In genomic region chr3:52022323-52023100, GRCh38 we compare ENCODE assay signal across 9 cellular contexts. TPM values are rescaled to one million over a fixed set of nuclear protein-coding genes. Genes with fewer than 3 reads are reported as not detected.
DNase-seq lines count a peak whose midpoint lies in the region; ATAC-seq and TF ChIP-seq lines count a peak whose summit lies in the region.
"Had no signal": no experiment of that assay in that cellular context is flagged by ENCODE, and none has a peak within 500 bp of the region (broad histone marks: within the 10 kb centered on the region; RNA-seq: fewer than 3 reads in every experiment).

No MANE protein-coding gene starts in this region.

- no peak overlapping the region for H3K4me3 ChIP-seq in dorsolateral prefrontal cortex
- H3K4me3 ChIP-seq in sigmoid colon: no peak overlapping the region

- no peak for TF ChIP-seq POLR2A in sigmoid colon (IDR thresholded peaks at IDR 0.05)

- intact Hi-C loops in dorsolateral prefrontal cortex (cut with DNase I): no loop called here
- intact Hi-C loops in sigmoid colon (cut with DNase I): no loop called here

- H3K9me3 ChIP-seq in sigmoid colon: no peaks in the 10 kb centered on the region

- H3K27ac ChIP-seq in dorsolateral prefrontal cortex: peak overlapping the region in 54 of 59 donors; percentile 0 to 85 (median 66)
- H3K27ac ChIP-seq in sigmoid colon: peak overlapping the region in 3 of 4 donors; percentile 21 to 76 (median 44)

- ATAC-seq in HG03457 (IDR thresholded peaks at IDR 0.05; ENCODE audit: unreplicated experiment): no peak

- WGBS in sigmoid colon, 2 donors: 80 to 85% methylated on average over 20 of the region's 20 CpGs

- peak; percentile 35 for DNase-seq in LHCN-M2 (ENCODE audit: low read depth)
- DNase-seq in dorsolateral prefrontal cortex: peak in 4 of 10 donors; percentile 51 to 78 (median 61)
- no peak for DNase-seq in sigmoid colon
- DNase-seq in H4 (ENCODE audit: low spot score): no peak
- DNase-seq in activated naive CD4-positive, alpha-beta T cell treated with Interleukin-2 at 50 U/mL for 16 hours: no peak
- DNase-seq: activated naive CD4-positive, alpha-beta T cell treated with anti-CD3 and anti-CD28 coated beads, Interleukin-2, amount 10 ng/mL, durations not matched to agents 7 days and 5 days; erythroblast; NCI-H446 had no signal

- no peaks in the 10 kb centered on the region for H3K36me3 ChIP-seq in sigmoid colon

- peaks cover 0 to 23% (median 19%) of the 10 kb centered on the region in 4 donors for H3K4me1 ChIP-seq in sigmoid colon

- no peak for TF ChIP-seq CTCF in dorsolateral prefrontal cortex (IDR thresholded peaks at IDR 0.05 in 54 of 56, conservative IDR thresholded peaks at IDR 0.05 in 2 of 56; ENCODE audit: low read depth in 1 of 56, partially characterized antibody in 56 of 56)
- no peak for TF ChIP-seq CTCF in sigmoid colon (IDR thresholded peaks at IDR 0.05)

- no peaks in the 10 kb centered on the region for H3K27me3 ChIP-seq in dorsolateral prefrontal cortex
- no peaks in the 10 kb centered on the region for H3K27me3 ChIP-seq in sigmoid colon

- no peak for TF ChIP-seq EP300 in sigmoid colon (IDR thresholded peaks at IDR 0.05)

RNA-seq across cellular contexts. Expression of gene RPL29, which starts 26.8 kb away (rescaled TPM):
- total RNA-seq in LHCN-M2 (2014; rRNA removed) (1,243 and 1,634 TPM in 2 replicates), dorsolateral prefrontal cortex (100 to 1,000 TPM; 154 to 416 (median 290) TPM), sigmoid colon (1,000 to 10,000 TPM; 1,247 to 2,632 (median 2,024) TPM)
- polyA plus RNA-seq in LHCN-M2 (2012): 1,899 TPM
- polyA plus RNA-seq in sigmoid colon: 1,000 to 10,000 TPM; 1,880 to 2,993 (median 2,094) TPM
- 1,303 and 1,313 TPM in 2 replicates for total RNA-seq in H4 (2014; rRNA removed; shearing (Covaris generic))

RNA-seq across cellular contexts. Expression of gene DUSP7, which starts 33.9 kb away (rescaled TPM):
- total RNA-seq in LHCN-M2 (2014; rRNA removed): 15.3 and 15.7 TPM in 2 replicates
- polyA plus RNA-seq in LHCN-M2 (2012): 19.1 TPM
- total RNA-seq in dorsolateral prefrontal cortex: 10 to 100 TPM; 29.0 to 90.9 (median 44.8) TPM
- total RNA-seq in sigmoid colon: 1 to 10 TPM; 6.3 to 7.5 (median 7.0) TPM
- polyA plus RNA-seq in sigmoid colon: 1 to 10 TPM; 3.0 to 7.6 (median 4.2) TPM
- total RNA-seq in H4 (2014; rRNA removed; shearing (Covaris generic)): 4.3 and 6.2 TPM in 2 replicates

RNA-seq across cellular contexts. Expression of gene ACY1, which starts 39.2 kb away (rescaled TPM):
- total RNA-seq in LHCN-M2 (2014; rRNA removed) (60.4 and 75.4 TPM in 2 replicates), dorsolateral prefrontal cortex (10 to 100 TPM in 116 of 120 experiments, 1 to 10 TPM in 4; 8.1 to 33.2 (median 16.3) TPM), sigmoid colon (10 to 100 TPM in 3 of 4 donors, 1 to 10 TPM in 1; 1.4 to 25.3 (median 16.6) TPM)
- polyA plus RNA-seq in LHCN-M2 (2012): 48.2 TPM
- 100 to 1,000 TPM; 122 to 279 (median 146) TPM for polyA plus RNA-seq in sigmoid colon
- 35.6 and 41.7 TPM in 2 replicates for total RNA-seq in H4 (2014; rRNA removed; shearing (Covaris generic))

RNA-seq across cellular contexts. Expression of gene ABHD14A, which starts 47.6 kb away (rescaled TPM):
- total RNA-seq in LHCN-M2 (2014; rRNA removed): 23.1 and 30.7 TPM in 2 replicates
- polyA plus RNA-seq in LHCN-M2 (2012): 25.8 TPM
- total RNA-seq in dorsolateral prefrontal cortex: 10 to 100 TPM; 31.4 to 85.8 (median 60.7) TPM
- 10 to 100 TPM; 16.3 to 35.3 (median 22.1) TPM for total RNA-seq in sigmoid colon
- 10 to 100 TPM in 1 of 3 donors, 1 to 10 TPM in 2; 3.2 to 14.9 (median 7.2) TPM for polyA plus RNA-seq in sigmoid colon
- total RNA-seq in H4 (2014; rRNA removed; shearing (Covaris generic)): 8.0 and 13.9 TPM in 2 replicates

RNA-seq across cellular contexts. Expression of gene ABHD14B, which starts 48.7 kb away (rescaled TPM):
- total RNA-seq in LHCN-M2 (2014; rRNA removed): 54.6 and 59.9 TPM in 2 replicates
- 68.1 TPM for polyA plus RNA-seq in LHCN-M2 (2012)
- 10 to 100 TPM in 117 of 120 experiments, 1 to 10 TPM in 3; 7.7 to 21.5 (median 14.8) TPM for total RNA-seq in dorsolateral prefrontal cortex
- 10 to 100 TPM; 48.5 to 72.4 (median 51.7) TPM for total RNA-seq in sigmoid colon
- 100 to 1,000 TPM in 2 of 3 donors, 10 to 100 TPM in 1; 62.4 to 117 (median 105) TPM for polyA plus RNA-seq in sigmoid colon
- total RNA-seq in H4 (2014; rRNA removed; shearing (Covaris generic)): 3.2 and 12.5 TPM in 2 replicates
